ENCODE assay signal across 7 cellular contexts in genomic region chr5:21459744-21460073, GRCh38.
A peak's percentile ranks its signal among the peaks of the same experiment; 100 is the strongest.
DNase-seq lines count a peak whose midpoint lies in the region; ATAC-seq and TF ChIP-seq lines count a peak whose summit lies in the region.
"Not testable (repeated sequence)": the region's sequence is repeated elsewhere in the genome, so short reads cannot be mapped to it uniquely, and the experiment has no call there.

No MANE protein-coding gene starts in this region.

- H3K9me3 ChIP-seq in OCI-LY7 (ENCODE audit: low read length); left ventricle myocardium inferior (replicated peaks); mucosa of descending colon; gastrocnemius medialis: not testable (repeated sequence)

- H3K4me1 ChIP-seq in OCI-LY7 (ENCODE audit: insufficient read depth, low read length, poor library complexity, severe bottlenecking); mucosa of descending colon (ENCODE audit: low read depth); gastrocnemius medialis: not testable (repeated sequence)
- peaks cover 14% of the 10 kb centered on the region for H3K4me1 ChIP-seq in left ventricle myocardium inferior

- TF ChIP-seq POLR2A in gastrocnemius medialis (IDR thresholded peaks at IDR 0.05), result not testable (repeated sequence)

- CTCF ChIA-PET in OCI-LY7 (lab: Charles Lee; ENCODE audit: unreplicated experiment), result not testable (repeated sequence)

- H3K79me2 ChIP-seq in OCI-LY7 (ENCODE audit: insufficient read depth, low read depth, low read length), result not testable (repeated sequence)

- in situ Hi-C loops in gastrocnemius medialis (cut with MboI; ENCODE audit: low sequenced_read_pairs in 4 of 4), result not testable (repeated sequence)

- ATAC-seq in GM18508 (IDR thresholded peaks at IDR 0.05; ENCODE audit: insufficient read depth, unreplicated experiment), result peak; percentile 25
- peak; percentile 44 for ATAC-seq in mucosa of descending colon
- peak; percentile 53 to 62 for ATAC-seq in gastrocnemius medialis

- not testable (repeated sequence) for H3K4me1 Mint-ChIP-seq in activated T-helper 1 cell treated with anti-CD3 and anti-CD28 coated beads, Interleukin-12 subunit alpha, Interleukin-12 subunit beta, Interleukin-2, Interleukin-4 antibody, amounts not matched to agents 30 ng/mL and 10 ng/mL and 1 ng/mL, durations not matched to agents 14 hours and 24 hours and 36 hours (ENCODE audit: low read depth)

- not testable (repeated sequence) for H3K36me3 ChIP-seq in OCI-LY7 (ENCODE audit: insufficient read depth, low read length); mucosa of descending colon (ENCODE audit: low read depth); gastrocnemius medialis
- H3K36me3 ChIP-seq in left ventricle myocardium inferior, result peaks cover 23% of the 10 kb centered on the region

- peak overlapping the region; percentile 76 for H3K27ac Mint-ChIP-seq in activated T-helper 1 cell treated with anti-CD3 and anti-CD28 coated beads, Interleukin-12 subunit alpha, Interleukin-12 subunit beta, Interleukin-2, Interleukin-4 antibody, amounts not matched to agents 30 ng/mL and 10 ng/mL and 1 ng/mL, durations not matched to agents 14 hours and 24 hours and 36 hours

- not testable (repeated sequence) for H3K27me3 Mint-ChIP-seq in activated T-helper 1 cell treated with anti-CD3 and anti-CD28 coated beads, Interleukin-12 subunit alpha, Interleukin-12 subunit beta, Interleukin-2, Interleukin-4 antibody, amounts not matched to agents 30 ng/mL and 10 ng/mL and 1 ng/mL, durations not matched to agents 14 hours and 24 hours and 36 hours (ENCODE audit: insufficient read depth)

- peak overlapping the region; percentile 36 for H3K4me2 ChIP-seq in OCI-LY7 (ENCODE audit: low read length)

- POLR2A ChIA-PET in OCI-LY7 (lab: Charles Lee), result not testable (repeated sequence)

- not testable (repeated sequence) for BruUV-seq in OCI-LY7 (replicated peaks; lab: Mats Ljungman, UMichigan)

- not testable (repeated sequence) for H3K9me3 Mint-ChIP-seq in activated T-helper 1 cell treated with anti-CD3 and anti-CD28 coated beads, Interleukin-12 subunit alpha, Interleukin-12 subunit beta, Interleukin-2, Interleukin-4 antibody, amounts not matched to agents 30 ng/mL and 10 ng/mL and 1 ng/mL, durations not matched to agents 14 hours and 24 hours and 36 hours

- intact Hi-C loops in OCI-LY7 (cut with micrococcal nuclease; ENCODE audit: unreplicated experiment); activated T-helper 1 cell treated with anti-CD3 and anti-CD28 coated beads, Interleukin-12 subunit alpha, Interleukin-12 subunit beta, Interleukin-2, Interleukin-4 antibody, amounts not matched to agents 30 ng/mL and 10 ng/mL and 1 ng/mL, durations not matched to agents 14 hours and 24 hours and 36 hours (cut with micrococcal nuclease); left ventricle myocardium inferior (cut with micrococcal nuclease); mucosa of descending colon (cut with DNase I, micrococcal nuclease); gastrocnemius medialis (cut with DNase I; ENCODE audit: low total_unique reads): not testable (repeated sequence)

- not testable (repeated sequence) for H3K9me2 ChIP-seq in OCI-LY7 (ENCODE audit: insufficient read depth, low read length)

- H3K27ac ChIP-seq in OCI-LY7 (ENCODE audit: low read depth, low read length, poor library complexity, severe bottlenecking), result not testable (repeated sequence)
- H3K27ac ChIP-seq in coronary artery (peak overlapping the region; percentile 46 to 75), left ventricle myocardium inferior (replicated peaks) (peak overlapping the region; percentile 79), gastrocnemius medialis (peak overlapping the region; percentile 58 to 90 (median 82))

- not testable (repeated sequence) for H4K20me1 ChIP-seq in OCI-LY7 (ENCODE audit: insufficient read depth, low read length)

- H3K4me3 ChIP-seq in OCI-LY7 (ENCODE audit: low read depth, low read length, poor library complexity, severe bottlenecking) (peak overlapping the region; percentile 72), coronary artery (peak overlapping the region; percentile 87), left ventricle myocardium inferior (peak overlapping the region; percentile 87), mucosa of descending colon (peak overlapping the region; percentile 84), gastrocnemius medialis (peak overlapping the region; percentile 74 to 91 (median 82))

- TF ChIP-seq CTCF in OCI-LY7 (conservative IDR thresholded peaks at IDR 0.05; ENCODE audit: low read length); coronary artery (IDR thresholded peaks at IDR 0.05); left ventricle myocardium inferior (IDR thresholded peaks at IDR 0.05; ENCODE audit: borderline replicate concordance); mucosa of descending colon (IDR thresholded peaks at IDR 0.05); gastrocnemius medialis (IDR thresholded peaks at IDR 0.05 in 4 of 5, conservative IDR thresholded peaks at IDR 0.05 in 1 of 5): not testable (repeated sequence)

- not testable (repeated sequence) for DNase-seq in OCI-LY7 (ENCODE audit: low spot score); activated T-helper 1 cell treated with anti-CD3 and anti-CD28 coated beads, Interleukin-12 subunit alpha, Interleukin-12 subunit beta, Interleukin-2, Interleukin-4 antibody, amounts not matched to agents 30 ng/mL and 10 ng/mL and 1 ng/mL, durations not matched to agents 14 hours and 24 hours and 36 hours (ENCODE audit: low spot score); coronary artery (ENCODE audit: low spot score); left ventricle myocardium inferior; mucosa of descending colon; gastrocnemius medialis

- not testable (repeated sequence) for H2AFZ ChIP-seq in OCI-LY7 (ENCODE audit: low read length)

- H3K36me3 Mint-ChIP-seq in activated T-helper 1 cell treated with anti-CD3 and anti-CD28 coated beads, Interleukin-12 subunit alpha, Interleukin-12 subunit beta, Interleukin-2, Interleukin-4 antibody, amounts not matched to agents 30 ng/mL and 10 ng/mL and 1 ng/mL, durations not matched to agents 14 hours and 24 hours and 36 hours (ENCODE audit: low read depth), result not testable (repeated sequence)

- peak overlapping the region; percentile 91 for H3K4me3 Mint-ChIP-seq in activated T-helper 1 cell treated with anti-CD3 and anti-CD28 coated beads, Interleukin-12 subunit alpha, Interleukin-12 subunit beta, Interleukin-2, Interleukin-4 antibody, amounts not matched to agents 30 ng/mL and 10 ng/mL and 1 ng/mL, durations not matched to agents 14 hours and 24 hours and 36 hours

- H3K27me3 ChIP-seq in left ventricle myocardium inferior (ENCODE audit: low read depth); gastrocnemius medialis: not testable (repeated sequence)
